Comparison of ENCODE assay signal across 22 cellular contexts in the genomic region with DNA sequence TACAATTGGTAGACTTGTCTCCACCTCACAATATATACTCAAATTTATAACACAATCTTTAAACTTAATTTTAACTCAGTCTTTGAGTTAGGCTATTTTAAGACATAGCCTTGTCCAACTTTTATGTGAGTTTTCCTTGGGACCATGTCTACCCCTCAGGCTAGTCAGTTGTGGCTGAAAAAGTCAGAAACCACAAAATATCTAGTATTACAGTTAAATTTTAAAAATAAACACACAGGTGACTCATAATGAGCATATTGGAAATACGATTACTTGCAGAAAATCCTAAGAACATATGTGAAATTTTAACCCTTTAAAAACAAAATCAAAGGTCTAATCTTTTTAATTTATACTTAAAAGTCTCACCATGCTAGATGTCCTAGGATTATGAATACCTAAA. TPM values are rescaled to one million over a fixed set of nuclear protein-coding genes. Genes with fewer than 3 reads are reported as not detected.
A peak's percentile ranks its signal among the peaks of the same experiment; 100 is the strongest.
DNase-seq lines count a peak whose midpoint lies in the region; ATAC-seq and TF ChIP-seq lines count a peak whose summit lies in the region.
"Had no signal": no experiment of that assay in that cellular context is flagged by ENCODE, and none has a peak within 500 bp of the region (broad histone marks: within the 10 kb centered on the region; RNA-seq: fewer than 3 reads in every experiment).

No MANE protein-coding gene starts in this region.

- no peak overlapping the region for H3K4me3 Mint-ChIP-seq in activated CD4-positive, alpha-beta T cell treated with anti-CD3 and anti-CD28 coated beads for 36 hours
- H3K4me3 Mint-ChIP-seq: CD8-positive, alpha-beta T cell; effector memory CD8-positive, alpha-beta T cell; H9 had no signal

- no peaks in the 10 kb centered on the region for H3K36me3 ChIP-seq in ascending aorta
- H3K36me3 ChIP-seq: gastroesophageal sphincter, upper lobe of right lung had no signal

- DNase-seq in amniotic epithelial cell (ENCODE audit: low read depth) (peak; percentile 15), non-pigmented ciliary epithelial cell (ENCODE audit: low read depth) (peak; percentile 31), RWPE1 (ENCODE audit: low spot score) (no peak), ascending aorta (ENCODE audit: low spot score in 2 of 2) (no peak), G401 (ENCODE audit: low spot score) (no peak)
- no peak for DNase-seq in activated CD4-positive, alpha-beta T cell treated with anti-CD3 and anti-CD28 coated beads for 36 hours
- DNase-seq: activated CD8-positive, alpha-beta memory T cell treated with anti-CD3 and anti-CD28 coated beads for 24 hours; activated effector memory CD4-positive, alpha-beta T cell treated with anti-CD3 and anti-CD28 coated beads, Interleukin-2, amount 50 U/mL, for 16 hours; CD8-positive, alpha-beta T cell; effector memory CD8-positive, alpha-beta T cell; H9; NCI-H1105 treated with DMSO at 0.1 percent for 48 hours; NCI-H226; stimulated activated CD4-positive, alpha-beta T cell treated with anti-CD3 and anti-CD28 coated beads, Interleukin-4, amount 100 ng/mL, for 4 hours; upper lobe of right lung had no signal

- in situ Hi-C loops in G401 (cut with HindIII; ENCODE audit: low sequenced_read_pairs): no loop called here

- H3K36me3 Mint-ChIP-seq in activated CD4-positive, alpha-beta T cell treated with anti-CD3 and anti-CD28 coated beads for 36 hours (ENCODE audit: low read depth): no peaks in the 10 kb centered on the region
- H3K36me3 Mint-ChIP-seq: CD8-positive, alpha-beta T cell had no signal

- H3K4me1 Mint-ChIP-seq in activated CD4-positive, alpha-beta T cell treated with anti-CD3 and anti-CD28 coated beads for 36 hours: no peaks in the 10 kb centered on the region
- H3K4me1 Mint-ChIP-seq: H9 had no signal

- CTCF ChIA-PET in activated CD4-positive, alpha-beta T cell treated with anti-CD3 and anti-CD28 coated beads for 36 hours (lab: Charles Lee): no interaction called here
- CTCF ChIA-PET in RWPE1 (lab: Yijun Ruan, JAX): no interaction called here

- H3K4me3 ChIP-seq in ascending aorta: no peak overlapping the region
- H3K4me3 ChIP-seq: gastroesophageal sphincter, upper lobe of right lung had no signal

- intact Hi-C loops in activated CD4-positive, alpha-beta T cell treated with anti-CD3 and anti-CD28 coated beads for 36 hours (cut with DNase I, micrococcal nuclease): no loop called here
- intact Hi-C loops in ascending aorta (cut with DNase I): no loop called here

- H3K27me3 Mint-ChIP-seq in activated CD4-positive, alpha-beta T cell treated with anti-CD3 and anti-CD28 coated beads for 36 hours: no peaks in the 10 kb centered on the region
- H3K27me3 Mint-ChIP-seq: effector memory CD8-positive, alpha-beta T cell had no signal

- no peaks in the 10 kb centered on the region for H3K9me3 ChIP-seq in ascending aorta
- H3K9me3 ChIP-seq: gastroesophageal sphincter, upper lobe of right lung had no signal

- H3K4me1 ChIP-seq in ascending aorta: no peaks in the 10 kb centered on the region
- H3K4me1 ChIP-seq: gastroesophageal sphincter, upper lobe of right lung had no signal

- H3K27ac Mint-ChIP-seq in activated CD4-positive, alpha-beta T cell treated with anti-CD3 and anti-CD28 coated beads for 36 hours: no peak overlapping the region
- H3K27ac Mint-ChIP-seq: CD8-positive, alpha-beta T cell; effector memory CD8-positive, alpha-beta T cell; H9 had no signal

- no peak for TF ChIP-seq CTCF in RWPE1 (conservative IDR thresholded peaks at IDR 0.05; ENCODE audit: low read depth)
- no peak for TF ChIP-seq CTCF in ascending aorta (IDR thresholded peaks at IDR 0.05)

- ATAC-seq in GM18907 (IDR thresholded peaks at IDR 0.05; ENCODE audit: unreplicated experiment): peak; percentile 61
- peak; percentile 55 for ATAC-seq in HG03159 (IDR thresholded peaks at IDR 0.05; ENCODE audit: unreplicated experiment)
- no peak for ATAC-seq in activated CD4-positive, alpha-beta T cell treated with anti-CD3 and anti-CD28 coated beads for 36 hours
- ATAC-seq: CD8-positive, alpha-beta T cell; effector memory CD8-positive, alpha-beta T cell; gastroesophageal sphincter; HepG2; sciatic nerve; upper lobe of right lung had no signal

- H3K27ac ChIP-seq in RWPE1 (no peak overlapping the region), ascending aorta (no peak overlapping the region)
- H3K27ac ChIP-seq: gastroesophageal sphincter, upper lobe of right lung, VCaP had no signal

- POLR2A ChIA-PET in activated CD4-positive, alpha-beta T cell treated with anti-CD3 and anti-CD28 coated beads for 36 hours (lab: Charles Lee): no interaction called here
- POLR2A ChIA-PET in RWPE1 (lab: Yijun Ruan, JAX; ENCODE audit: low non-redundant PET): no interaction called here

- H3K9me3 Mint-ChIP-seq in activated CD4-positive, alpha-beta T cell treated with anti-CD3 and anti-CD28 coated beads for 36 hours (ENCODE audit: low read depth): peaks cover 3% of the 10 kb centered on the region
- H3K9me3 Mint-ChIP-seq: effector memory CD8-positive, alpha-beta T cell; H9 had no signal

- H3K27me3 ChIP-seq in ascending aorta: no peaks in the 10 kb centered on the region
- H3K27me3 ChIP-seq: gastroesophageal sphincter, upper lobe of right lung had no signal

RNA-seq across cellular contexts. Expression of a gene that starts 4.8 kb away (rescaled TPM):
- total RNA-seq in activated CD4-positive, alpha-beta T cell treated with anti-CD3 and anti-CD28 coated beads for 36 hours: not detected
- total RNA-seq in ascending aorta: not detected
- not detected in 2 replicates for total RNA-seq in G401 (2014; rRNA removed; shearing (Covaris generic))
- total RNA-seq: CD8-positive, alpha-beta T cell; gastroesophageal sphincter; H9; HepG2; mesenteric fat pad; sciatic nerve; upper lobe of right lung had no signal

Comparison
In these comparisons a context has a peak if more than half of its experiments do, and no peak if none do; other contexts are left out.
1. DNase-seq: peak in amniotic epithelial cell (single experiment) and non-pigmented ciliary epithelial cell (single experiment); none in activated CD4-positive, alpha-beta T cell treated with anti-CD3 and anti-CD28 coated beads for 36 hours (single experiment), RWPE1 (single experiment), ascending aorta (0 of 2) and G401 (single experiment).